17 cellular contexts compared by ENCODE assay signal in genomic region chr10:88892223-88892967, GRCh38. TPM values are rescaled to one million over a fixed set of nuclear protein-coding genes. Genes with fewer than 3 reads are reported as not detected.
A peak's percentile ranks its signal among the peaks of the same experiment; 100 is the strongest.
DNase-seq lines count a peak whose midpoint lies in the region; ATAC-seq and TF ChIP-seq lines count a peak whose summit lies in the region.
"Had no signal": no experiment of that assay in that cellular context is flagged by ENCODE, and none has a peak within 500 bp of the region (broad histone marks: within the 10 kb centered on the region; RNA-seq: fewer than 3 reads in every experiment).

No MANE protein-coding gene starts in this region.

- TF ChIP-seq CTCF in HFFc6 (IDR thresholded peaks at IDR 0.05) (no peak), astrocyte of the spinal cord (IDR thresholded peaks at IDR 0.05; ENCODE audit: low read depth, low read length) (no peak), PC-3 (conservative IDR thresholded peaks at IDR 0.05; ENCODE audit: low read depth, low read length) (no peak)

- no peaks in the 10 kb centered on the region for H3K27me3 ChIP-seq in CD4-positive, CD25-positive, alpha-beta regulatory T cell (ENCODE audit: control insufficient read depth, insufficient read depth, low read length)
- H3K27me3 ChIP-seq in PC-3 (ENCODE audit: low read length) (no peaks in the 10 kb centered on the region), SJCRH30 (no peaks in the 10 kb centered on the region)
- H3K27me3 ChIP-seq: breast epithelium had no signal

- no peaks in the 10 kb centered on the region for H3K36me3 ChIP-seq in CD4-positive, CD25-positive, alpha-beta regulatory T cell (ENCODE audit: control insufficient read depth, insufficient read depth, low read length)
- no peaks in the 10 kb centered on the region for H3K36me3 ChIP-seq in PC-3 (ENCODE audit: low read depth, low read length)
- H3K36me3 ChIP-seq in SJCRH30: no peaks in the 10 kb centered on the region
- H3K36me3 ChIP-seq: breast epithelium, HAP-1 had no signal

- no peaks in the 10 kb centered on the region for H3F3A ChIP-seq in PC-3 (ENCODE audit: low read length, unreplicated experiment)

- in situ Hi-C loops in astrocyte of the spinal cord (cut with HindIII; ENCODE audit: low sequenced_read_pairs): no loop called here

- peaks cover 41% of the 10 kb centered on the region for H3K4me1 ChIP-seq in CD4-positive, CD25-positive, alpha-beta regulatory T cell (ENCODE audit: control insufficient read depth, insufficient read depth, low read length, poor library complexity, severe bottlenecking)
- peaks cover 4% of the 10 kb centered on the region; the same call in 1 of the 2 replicates for H3K4me1 ChIP-seq in PC-3 (ENCODE audit: insufficient read depth, low read length)
- no peaks in the 10 kb centered on the region for H3K4me1 ChIP-seq in SJCRH30
- H3K4me1 ChIP-seq: breast epithelium had no signal

- intact Hi-C loops in PC-3 (cut with micrococcal nuclease): no loop called here

- no peak overlapping the region for H2AFZ ChIP-seq in PC-3 (ENCODE audit: low read length)

- H3K9ac ChIP-seq in PC-3 (ENCODE audit: low read length): no peak overlapping the region

- H3K9me2 ChIP-seq in PC-3 (replicated peaks; ENCODE audit: low read length): no peaks in the 10 kb centered on the region

- no peaks in the 10 kb centered on the region for H3K9me3 Mint-ChIP-seq in CD4-positive, CD25-positive, alpha-beta regulatory T cell
- H3K9me3 Mint-ChIP-seq in HFFc6: no peaks in the 10 kb centered on the region
- H3K9me3 Mint-ChIP-seq: CD4-positive, alpha-beta T cell; natural killer cell; stimulated activated naive CD8-positive, alpha-beta T cell treated with anti-CD3 and anti-CD28 coated beads, Interleukin-15, amount 100 ng/mL, for 72 hours had no signal

- no peak overlapping the region for H3K27ac ChIP-seq in CD4-positive, CD25-positive, alpha-beta regulatory T cell (ENCODE audit: insufficient read depth, low read length, poor library complexity, severe bottlenecking)
- H3K27ac ChIP-seq in PC-3 (ENCODE audit: low read length): no peak overlapping the region
- H3K27ac ChIP-seq in SJCRH30: no peak overlapping the region
- H3K27ac ChIP-seq: breast epithelium had no signal

- CTCF ChIA-PET in PC-3 (lab: Charles Lee): no interaction called here

- H3K27ac Mint-ChIP-seq in CD4-positive, CD25-positive, alpha-beta regulatory T cell: peak overlapping the region; percentile 55 to 76 (median 66)
- H3K27ac Mint-ChIP-seq in HFFc6: peak overlapping the region; percentile 88
- H3K27ac Mint-ChIP-seq: CD4-positive, alpha-beta T cell; natural killer cell; stimulated activated naive CD8-positive, alpha-beta T cell treated with anti-CD3 and anti-CD28 coated beads, Interleukin-15, amount 100 ng/mL, for 72 hours had no signal

- no peak for ATAC-seq in CD4-positive, CD25-positive, alpha-beta regulatory T cell (ENCODE audit: low read depth in 2 of 2)
- no peak for ATAC-seq in PC-3
- ATAC-seq: natural killer cell; stimulated activated naive CD8-positive, alpha-beta T cell treated with anti-CD3 and anti-CD28 coated beads, Interleukin-15, amount 100 ng/mL, for 72 hours had no signal

- H3K79me2 ChIP-seq in PC-3 (ENCODE audit: low read length): 0 out of 2 replicates have a peak, but pooled peaks cover 14% of the 10 kb centered on the region

- POLR2A ChIA-PET in PC-3 (lab: Charles Lee; ENCODE audit: unreplicated experiment): no interaction called here

- H3K9me3 ChIP-seq in CD4-positive, CD25-positive, alpha-beta regulatory T cell (ENCODE audit: control insufficient read depth in 2 of 2, low read length in 2 of 2): no peaks in the 10 kb centered on the region
- H3K9me3 ChIP-seq in PC-3 (ENCODE audit: low read length): no peaks in the 10 kb centered on the region
- no peaks in the 10 kb centered on the region for H3K9me3 ChIP-seq in SJCRH30 (replicated peaks)
- H3K9me3 ChIP-seq: breast epithelium, HAP-1 had no signal

- no peak for DNase-seq in CD4-positive, CD25-positive, alpha-beta regulatory T cell
- DNase-seq in HFFc6: peak; percentile 72
- peak; percentile 65 for DNase-seq in astrocyte of the spinal cord (ENCODE audit: low read depth, low spot score)
- peak; percentile 41 for DNase-seq in myocyte (ENCODE audit: low read depth)
- DNase-seq in cerebellar cortex (ENCODE audit: low spot score): no peak
- no peak for DNase-seq in PC-3
- DNase-seq in UCSD-AML1 (lab: John Stamatoyannopoulos, UW; ENCODE audit: unreplicated experiment): no peak
- DNase-seq in SJCRH30: no peak
- DNase-seq: activated CD4-positive, alpha-beta T cell treated with anti-CD3 and anti-CD28 coated beads for 48 hours; CD4-positive, alpha-beta T cell; GDM1; glutamatergic neuron; natural killer cell; stimulated activated naive CD8-positive, alpha-beta T cell treated with anti-CD3 and anti-CD28 coated beads, Interleukin-15, amount 100 ng/mL, for 72 hours had no signal

- H3K27me3 Mint-ChIP-seq in CD4-positive, CD25-positive, alpha-beta regulatory T cell: no peaks in the 10 kb centered on the region
- H3K27me3 Mint-ChIP-seq in HFFc6 (ENCODE audit: insufficient read depth): no peaks in the 10 kb centered on the region
- H3K27me3 Mint-ChIP-seq: CD4-positive, alpha-beta T cell; stimulated activated naive CD8-positive, alpha-beta T cell treated with anti-CD3 and anti-CD28 coated beads, Interleukin-15, amount 100 ng/mL, for 72 hours had no signal

- H3K36me3 Mint-ChIP-seq in CD4-positive, CD25-positive, alpha-beta regulatory T cell: peaks cover 9% of the 10 kb centered on the region
- H3K36me3 Mint-ChIP-seq in HFFc6 (ENCODE audit: low read depth): peaks cover 22% of the 10 kb centered on the region; the same call in 1 of the 2 replicates
- H3K36me3 Mint-ChIP-seq: natural killer cell had no signal

- no peaks in the 10 kb centered on the region for H4K20me1 ChIP-seq in PC-3 (ENCODE audit: low read length)

- H3K4me1 Mint-ChIP-seq in CD4-positive, CD25-positive, alpha-beta regulatory T cell: peaks cover 65 to 94% (median 80%) of the 10 kb centered on the region in 4 donors
- peaks cover 94% of the 10 kb centered on the region for H3K4me1 Mint-ChIP-seq in HFFc6 (ENCODE audit: low read depth)

- H3K4me3 ChIP-seq in CD4-positive, CD25-positive, alpha-beta regulatory T cell (ENCODE audit: low read depth, low read length): no peak overlapping the region
- no peak overlapping the region for H3K4me3 ChIP-seq in astrocyte of the spinal cord (ENCODE audit: low read depth, low read length)
- H3K4me3 ChIP-seq in PC-3 (ENCODE audit: low read length): no peak overlapping the region
- no peak overlapping the region for H3K4me3 ChIP-seq in SJCRH30
- H3K4me3 ChIP-seq: breast epithelium, HAP-1 had no signal

- H3K4me2 ChIP-seq in PC-3 (ENCODE audit: low read length): no peak overlapping the region

- BruUV-seq in PC-3 (replicated peaks; lab: Mats Ljungman, UMichigan): no TSS peak

- H3K4me3 Mint-ChIP-seq in CD4-positive, CD25-positive, alpha-beta regulatory T cell: peak overlapping the region in 1 of 4 donors; percentile 15
- H3K4me3 Mint-ChIP-seq in HFFc6: peak overlapping the region; percentile 76
- H3K4me3 Mint-ChIP-seq: CD4-positive, alpha-beta T cell; natural killer cell; stimulated activated naive CD8-positive, alpha-beta T cell treated with anti-CD3 and anti-CD28 coated beads, Interleukin-15, amount 100 ng/mL, for 72 hours had no signal

RNA-seq across cellular contexts. Expression of gene STAMBPL1, which starts 12.3 kb away (rescaled TPM):
- total RNA-seq in CD4-positive, CD25-positive, alpha-beta regulatory T cell: 40.5 TPM
- 10 to 100 TPM; 12.2 to 15.3 (median 13.9) TPM for polyA plus RNA-seq in CD4-positive, CD25-positive, alpha-beta regulatory T cell
- 10 to 100 TPM; 28.8 to 44.9 (median 40.6) TPM for total RNA-seq in HFFc6 (2021; fragmentation: NEBNext Ultra II Directional; extraction: Animal tissue kit (Norgen Biotek cat#: 25700))
- total RNA-seq in myocyte: 10.0 and 11.3 TPM in 2 replicates
- polyA plus RNA-seq in myocyte (2012): 2.6 TPM
- total RNA-seq in PC-3 (2014; rRNA removed): 15.7 and 19.5 TPM in 2 replicates
- total RNA-seq in SJCRH30 (2014; rRNA removed; shearing (Covaris generic)): 4.6 and 4.7 TPM in 2 replicates

RNA-seq across cellular contexts. Expression of gene ANKRD22, which starts 40.8 kb away (rescaled TPM):
- not detected for total RNA-seq in CD4-positive, CD25-positive, alpha-beta regulatory T cell
- under 1 TPM; 0.10 to 0.20 (median 0.18) TPM for polyA plus RNA-seq in CD4-positive, CD25-positive, alpha-beta regulatory T cell
- total RNA-seq in HFFc6 (2021; fragmentation: NEBNext Ultra II Directional; extraction: Animal tissue kit (Norgen Biotek cat#: 25700)): not detected
- total RNA-seq in myocyte: 0.13 and 0.16 TPM in 2 replicates
- polyA plus RNA-seq in myocyte (2012): 0.05 TPM
- 5.0 and 6.2 TPM in 2 replicates for total RNA-seq in PC-3 (2014; rRNA removed)
- not detected in 2 replicates for total RNA-seq in SJCRH30 (2014; rRNA removed; shearing (Covaris generic))
- total RNA-seq: CD4-positive, alpha-beta T cell; natural killer cell; sciatic nerve had no signal

Comparison
In these comparisons a context has a peak if more than half of its experiments do, and no peak if none do; other contexts are left out.
1. DNase-seq: peak in HFFc6 (single experiment), astrocyte of the spinal cord (single experiment) and myocyte (single experiment); none in CD4-positive, CD25-positive, alpha-beta regulatory T cell (0 of 3), cerebellar cortex (single experiment), PC-3 (single experiment), UCSD-AML1 (single experiment) and SJCRH30 (0 of 2).